ENCODE assay signal across 1 cellular context in the genomic region with DNA sequence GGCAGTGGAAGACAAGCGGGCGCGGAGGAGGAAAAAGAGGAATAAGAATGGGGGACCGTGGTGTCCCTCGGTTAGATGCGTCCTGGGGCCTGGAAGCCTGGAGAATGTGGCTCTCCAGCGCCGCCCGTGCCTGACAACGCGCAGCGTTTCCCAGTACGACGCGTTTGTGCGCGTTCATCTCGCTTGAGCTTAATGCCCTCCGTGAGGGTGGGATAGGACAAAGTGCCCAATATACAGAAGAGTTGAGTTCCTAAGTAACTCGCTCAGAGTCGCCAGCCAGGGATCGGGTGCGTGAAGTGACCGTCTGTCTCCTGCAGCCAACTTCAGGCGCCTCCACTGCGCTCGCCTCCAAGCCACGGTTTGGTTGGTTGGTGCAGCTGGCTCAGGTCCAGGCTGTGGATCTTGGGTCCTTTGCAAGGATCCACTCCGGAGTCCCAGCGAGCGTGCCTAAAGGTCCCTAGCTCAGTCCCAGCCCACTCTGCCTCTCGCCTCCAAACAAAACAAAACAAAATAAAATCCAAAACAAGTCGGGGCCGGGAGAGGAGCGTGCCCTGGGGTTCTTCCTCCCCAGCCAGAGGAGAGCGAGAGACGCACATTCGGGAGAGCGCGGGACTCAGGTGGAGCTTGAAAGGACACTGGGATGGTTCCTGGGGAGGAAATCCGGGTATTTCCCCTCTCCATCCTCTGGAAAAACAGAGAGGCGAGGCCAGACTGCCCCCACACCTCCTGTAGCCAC.
TF ChIP-seq lines count a peak whose summit lies in the region.

No MANE protein-coding gene starts in this region.

TF ChIP-seq in HEK293, 187 proteins besides CTCF, POLR2A, EP300 and RAD21 (continued from another document):
- no peak for TF ChIP-seq ZNF280D (tag by site-specific recombination; IDR thresholded peaks at IDR 0.05)
- no peak for TF ChIP-seq SP2 (tag by site-specific recombination; IDR thresholded peaks at IDR 0.05)
- no peak for TF ChIP-seq ZNF777 (tag by site-specific recombination; IDR thresholded peaks at IDR 0.05; ENCODE audit: borderline replicate concordance)
- TF ChIP-seq, protein P1, sequence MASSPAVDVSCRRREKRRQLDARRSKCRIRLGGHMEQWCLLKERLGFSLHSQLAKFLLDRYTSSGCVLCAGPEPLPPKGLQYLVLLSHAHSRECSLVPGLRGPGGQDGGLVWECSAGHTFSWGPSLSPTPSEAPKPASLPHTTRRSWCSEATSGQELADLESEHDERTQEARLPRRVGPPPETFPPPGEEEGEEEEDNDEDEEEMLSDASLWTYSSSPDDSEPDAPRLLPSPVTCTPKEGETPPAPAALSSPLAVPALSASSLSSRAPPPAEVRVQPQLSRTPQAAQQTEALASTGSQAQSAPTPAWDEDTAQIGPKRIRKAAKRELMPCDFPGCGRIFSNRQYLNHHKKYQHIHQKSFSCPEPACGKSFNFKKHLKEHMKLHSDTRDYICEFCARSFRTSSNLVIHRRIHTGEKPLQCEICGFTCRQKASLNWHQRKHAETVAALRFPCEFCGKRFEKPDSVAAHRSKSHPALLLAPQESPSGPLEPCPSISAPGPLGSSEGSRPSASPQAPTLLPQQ (tag by site-specific recombination; IDR thresholded peaks at IDR 0.05): no peak
- TF ChIP-seq, protein P2, sequence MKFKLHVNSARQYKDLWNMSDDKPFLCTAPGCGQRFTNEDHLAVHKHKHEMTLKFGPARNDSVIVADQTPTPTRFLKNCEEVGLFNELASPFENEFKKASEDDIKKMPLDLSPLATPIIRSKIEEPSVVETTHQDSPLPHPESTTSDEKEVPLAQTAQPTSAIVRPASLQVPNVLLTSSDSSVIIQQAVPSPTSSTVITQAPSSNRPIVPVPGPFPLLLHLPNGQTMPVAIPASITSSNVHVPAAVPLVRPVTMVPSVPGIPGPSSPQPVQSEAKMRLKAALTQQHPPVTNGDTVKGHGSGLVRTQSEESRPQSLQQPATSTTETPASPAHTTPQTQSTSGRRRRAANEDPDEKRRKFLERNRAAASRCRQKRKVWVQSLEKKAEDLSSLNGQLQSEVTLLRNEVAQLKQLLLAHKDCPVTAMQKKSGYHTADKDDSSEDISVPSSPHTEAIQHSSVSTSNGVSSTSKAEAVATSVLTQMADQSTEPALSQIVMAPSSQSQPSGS (tag by site-specific recombination; IDR thresholded peaks at IDR 0.05; ENCODE audit: low read depth): no peak
- no peak for TF ChIP-seq ZNF211 (tag by site-specific recombination; IDR thresholded peaks at IDR 0.05; ENCODE audit: low read depth)
- no peak for TF ChIP-seq MZF1 (tag by site-specific recombination; IDR thresholded peaks at IDR 0.05; ENCODE audit: borderline replicate concordance)
- no peak for TF ChIP-seq ZNF37A (tag by site-specific recombination; IDR thresholded peaks at IDR 0.05)
- TF ChIP-seq, protein P3, sequence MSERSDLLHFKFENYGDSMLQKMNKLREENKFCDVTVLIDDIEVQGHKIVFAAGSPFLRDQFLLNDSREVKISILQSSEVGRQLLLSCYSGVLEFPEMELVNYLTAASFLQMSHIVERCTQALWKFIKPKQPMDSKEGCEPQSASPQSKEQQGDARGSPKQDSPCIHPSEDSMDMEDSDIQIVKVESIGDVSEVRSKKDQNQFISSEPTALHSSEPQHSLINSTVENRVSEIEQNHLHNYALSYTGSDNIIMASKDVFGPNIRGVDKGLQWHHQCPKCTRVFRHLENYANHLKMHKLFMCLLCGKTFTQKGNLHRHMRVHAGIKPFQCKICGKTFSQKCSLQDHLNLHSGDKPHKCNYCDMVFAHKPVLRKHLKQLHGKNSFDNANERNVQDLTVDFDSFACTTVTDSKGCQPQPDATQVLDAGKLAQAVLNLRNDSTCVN (tag by site-specific recombination; optimal IDR thresholded peaks at IDR 0.05): peak; percentile 20
- no peak for TF ChIP-seq ZNF274 (IDR thresholded peaks at IDR 0.05; ENCODE audit: low read length)
- no peak for TF ChIP-seq ZNF274 (tag by site-specific recombination; IDR thresholded peaks at IDR 0.05; ENCODE audit: borderline replicate concordance)
- no peak for TF ChIP-seq ZNF785 (tag by site-specific recombination; IDR thresholded peaks at IDR 0.05)
- TF ChIP-seq ZBTB6 (tag by site-specific recombination; IDR thresholded peaks at IDR 0.05): no peak
- 0 out of 2 replicates have a peak, but pooled peaks have one; percentile 16 for TF ChIP-seq ZNF600 (tag by site-specific recombination; IDR thresholded peaks at IDR 0.05)
